Comparison of ENCODE assay signal across 8 cellular contexts in genomic region chr12:118371354-118372282, GRCh38. TPM values are rescaled to one million over a fixed set of nuclear protein-coding genes. Genes with fewer than 3 reads are reported as not detected.
A peak's percentile ranks its signal among the peaks of the same experiment; 100 is the strongest.
DNase-seq lines count a peak whose midpoint lies in the region; ATAC-seq and TF ChIP-seq lines count a peak whose summit lies in the region.

No MANE protein-coding gene starts in this region.

- no peaks in the 10 kb centered on the region for H3K27me3 Mint-ChIP-seq in stimulated activated naive CD8-positive, alpha-beta T cell treated with anti-CD3 and anti-CD28 coated beads, Interleukin-15, amount 100 ng/mL, for 72 hours

- peak overlapping the region; percentile 49 to 96 for H3K27ac Mint-ChIP-seq in stimulated activated naive CD8-positive, alpha-beta T cell treated with anti-CD3 and anti-CD28 coated beads, Interleukin-15, amount 100 ng/mL, for 72 hours

- in situ Hi-C loops in brain microvascular endothelial cell (cut with HindIII; ENCODE audit: low pct_ligation_motif_present, low sequenced_read_pairs): loop anchor here (25.0 kb wide), 1 partner anchor 184 kb away; no protein-coding TSS in a partner anchor

- H3K4me1 Mint-ChIP-seq in stimulated activated naive CD8-positive, alpha-beta T cell treated with anti-CD3 and anti-CD28 coated beads, Interleukin-15, amount 100 ng/mL, for 72 hours: peaks cover 42% of the 10 kb centered on the region

- H3K9me3 ChIP-seq in OCI-LY7 (ENCODE audit: low read length): no peaks in the 10 kb centered on the region

- TF ChIP-seq CTCF in GM06990 (IDR thresholded peaks at IDR 0.05; ENCODE audit: insufficient read depth, low read length, poor library complexity, severe bottlenecking): no peak
- TF ChIP-seq CTCF in OCI-LY7 (conservative IDR thresholded peaks at IDR 0.05; ENCODE audit: low read length): no peak
- TF ChIP-seq CTCF in brain microvascular endothelial cell (IDR thresholded peaks at IDR 0.05; ENCODE audit: low read depth, low read length, missing control alignments): no peak

- peaks cover 27% of the 10 kb centered on the region for H3K4me1 ChIP-seq in OCI-LY7 (ENCODE audit: insufficient read depth, low read length, poor library complexity, severe bottlenecking)

- no peak for ATAC-seq in stimulated activated naive CD8-positive, alpha-beta T cell treated with anti-CD3 and anti-CD28 coated beads, Interleukin-15, amount 100 ng/mL, for 72 hours
- no peak for ATAC-seq in GM18520 (IDR thresholded peaks at IDR 0.05; ENCODE audit: unreplicated experiment)

- H3K9me2 ChIP-seq in OCI-LY7 (ENCODE audit: insufficient read depth, low read length): no peaks in the 10 kb centered on the region

- peak; percentile 40 for DNase-seq in GM06990 (ENCODE audit: extremely low read depth, insufficient read length)
- no peak for DNase-seq in OCI-LY7 (ENCODE audit: low spot score)
- DNase-seq in brain microvascular endothelial cell: no peak
- peak; percentile 23 to 27 for DNase-seq in stimulated activated naive CD8-positive, alpha-beta T cell treated with anti-CD3 and anti-CD28 coated beads, Interleukin-15, amount 100 ng/mL, for 72 hours
- DNase-seq in SHP77 treated with DMSO at 0.1 percent for 48 hours (lab: John Stamatoyannopoulos, UW): no peak
- no peak for DNase-seq in inferior parietal cortex (ENCODE audit: extremely low spot score)

- H3K27ac ChIP-seq in OCI-LY7 (ENCODE audit: low read depth, low read length, poor library complexity, severe bottlenecking) (no peak overlapping the region), brain microvascular endothelial cell (peak overlapping the region; percentile 10), layer of hippocampus (ENCODE audit: low read depth, low read length) (peak overlapping the region; percentile 2)

- POLR2A ChIA-PET in OCI-LY7 (lab: Charles Lee): interaction anchor here (1.0 to 1.2 kb wide), 2 partner anchors 13 to 92 kb away, joined by 5 to 8 read pairs; no protein-coding TSS in a partner anchor

- BruUV-seq in OCI-LY7 (replicated peaks; lab: Mats Ljungman, UMichigan): no TSS peak

- H3K79me2 ChIP-seq in OCI-LY7 (ENCODE audit: insufficient read depth, low read depth, low read length): no peaks in the 10 kb centered on the region; the same call in 1 of the 2 replicates

- peak overlapping the region; percentile 100 for H3K4me2 ChIP-seq in OCI-LY7 (ENCODE audit: low read length)

- H3K36me3 ChIP-seq in GM06990 (ENCODE audit: control insufficient read depth, insufficient read depth, low read length) (no peaks in the 10 kb centered on the region), OCI-LY7 (ENCODE audit: insufficient read depth, low read length) (no peaks in the 10 kb centered on the region), brain microvascular endothelial cell (replicated peaks) (no peaks in the 10 kb centered on the region)

- H3K27me3 ChIP-seq in GM06990 (replicated peaks; ENCODE audit: control insufficient read depth, insufficient read depth, low read length) (no peaks in the 10 kb centered on the region), brain microvascular endothelial cell (replicated peaks) (no peaks in the 10 kb centered on the region), layer of hippocampus (ENCODE audit: control insufficient read depth, insufficient read depth, low read length) (no peaks in the 10 kb centered on the region)

- no peaks in the 10 kb centered on the region for H3K9me3 Mint-ChIP-seq in stimulated activated naive CD8-positive, alpha-beta T cell treated with anti-CD3 and anti-CD28 coated beads, Interleukin-15, amount 100 ng/mL, for 72 hours

- H3K4me3 Mint-ChIP-seq in stimulated activated naive CD8-positive, alpha-beta T cell treated with anti-CD3 and anti-CD28 coated beads, Interleukin-15, amount 100 ng/mL, for 72 hours: peak overlapping the region; percentile 96 to 97

- H3K4me3 ChIP-seq in GM06990 (replicated peaks; ENCODE audit: low read depth, low read length): peak overlapping the region; percentile 92
- peak overlapping the region; percentile 97 for H3K4me3 ChIP-seq in OCI-LY7 (ENCODE audit: low read depth, low read length, poor library complexity, severe bottlenecking)
- peak overlapping the region; percentile 93 for H3K4me3 ChIP-seq in brain microvascular endothelial cell (ENCODE audit: low read depth, low read length)

- H2AFZ ChIP-seq in OCI-LY7 (ENCODE audit: low read length): no peak overlapping the region

- intact Hi-C loops in OCI-LY7 (cut with micrococcal nuclease; ENCODE audit: unreplicated experiment): loop anchor here (5.0 kb wide), 2 partner anchors 134 to 234 kb away; partner anchors contain the start of gene PEBP1

- CTCF ChIA-PET in OCI-LY7 (lab: Charles Lee; ENCODE audit: unreplicated experiment): no interaction called here

- H4K20me1 ChIP-seq in OCI-LY7 (ENCODE audit: insufficient read depth, low read length): no peaks in the 10 kb centered on the region

RNA-seq across cellular contexts. Expression of gene TAOK3, which starts 1.1 kb away (rescaled TPM):
- 30.7 and 48.4 TPM in 2 replicates for total RNA-seq in OCI-LY7 (2014; rRNA removed; shearing (Covaris generic))
- total RNA-seq in OCI-LY7 (2022): 56.0 and 56.9 TPM in 2 replicates

RNA-seq across cellular contexts. Expression of gene SUDS3, which starts 4.7 kb away (rescaled TPM):
- total RNA-seq in OCI-LY7 (2014; rRNA removed; shearing (Covaris generic)): 33.8 and 34.4 TPM in 2 replicates
- 39.1 and 45.2 TPM in 2 replicates for total RNA-seq in OCI-LY7 (2022)

Comparison
In these comparisons a context has a peak if more than half of its experiments do, and no peak if none do; other contexts are left out.
1. DNase-seq: peak in GM06990 (single experiment) and stimulated activated naive CD8-positive, alpha-beta T cell treated with anti-CD3 and anti-CD28 coated beads, Interleukin-15, amount 100 ng/mL, for 72 hours (2 of 2); none in OCI-LY7 (single experiment), brain microvascular endothelial cell (single experiment), SHP77 treated with DMSO at 0.1 percent for 48 hours (single experiment) and inferior parietal cortex (single experiment).
2. Peak in every context shown above with its lines, with median percentiles within 50 percentile points of each other: H3K4me3 ChIP-seq.